ENCODE assay signal across 13 cellular contexts in genomic region chr10:27819781-27820531, GRCh38.
DNase-seq lines count a peak whose midpoint lies in the region; TF ChIP-seq lines count a peak whose summit lies in the region.
"Had no signal": no experiment of that assay in that cellular context is flagged by ENCODE, and none has a peak within 500 bp of the region (broad histone marks: within the 10 kb centered on the region; RNA-seq: fewer than 3 reads in every experiment).

No MANE protein-coding gene starts in this region.

- TF ChIP-seq CTCF in HFFc6 (IDR thresholded peaks at IDR 0.05) (no peak), cardiac fibroblast (IDR thresholded peaks at IDR 0.05; ENCODE audit: low read depth, low read length) (no peak), transverse colon (IDR thresholded peaks at IDR 0.05) (no peak)

- H3K27ac ChIP-seq in transverse colon, result peak overlapping the region in 3 of 4 donors; percentile 11 to 40 (median 37)
- no peak overlapping the region for H3K27ac ChIP-seq in effector memory CD4-positive, alpha-beta T cell (ENCODE audit: insufficient read depth, low read length, poor library complexity, severe bottlenecking)
- H3K27ac ChIP-seq: epithelial cell of prostate, spleen had no signal

- no peak for TF ChIP-seq EP300 in transverse colon (IDR thresholded peaks at IDR 0.05; ENCODE audit: low read depth)

- no peaks in the 10 kb centered on the region for H3K36me3 Mint-ChIP-seq in HFFc6 (ENCODE audit: low read depth)
- H3K36me3 Mint-ChIP-seq: stimulated activated effector memory CD8-positive, alpha-beta T cell treated with anti-CD3 and anti-CD28 coated beads, Interleukin-12 subunit alpha, Interleukin-12 subunit beta, amount 100 ng/mL, for 72 hours had no signal

- H3K9me3 Mint-ChIP-seq in HFFc6, result no peaks in the 10 kb centered on the region
- H3K9me3 Mint-ChIP-seq: activated naive CD4-positive, alpha-beta T cell treated with anti-CD3 and anti-CD28 coated beads, Interleukin-2, amount 50 U/mL, for 72 hours; stimulated activated effector memory CD8-positive, alpha-beta T cell treated with anti-CD3 and anti-CD28 coated beads, Interleukin-12 subunit alpha, Interleukin-12 subunit beta, amount 100 ng/mL, for 72 hours had no signal

- no peaks in the 10 kb centered on the region for H3K36me3 ChIP-seq in transverse colon
- no peaks in the 10 kb centered on the region for H3K36me3 ChIP-seq in effector memory CD4-positive, alpha-beta T cell (ENCODE audit: control insufficient read depth, insufficient read depth, low read length)
- H3K36me3 ChIP-seq: HAP-1, spleen had no signal

- no peak for TF ChIP-seq POLR2A in transverse colon (IDR thresholded peaks at IDR 0.05)

- no peaks in the 10 kb centered on the region; the same call in 1 of the 2 replicates for H3K27me3 Mint-ChIP-seq in HFFc6 (ENCODE audit: insufficient read depth)

- H3K4me1 Mint-ChIP-seq in HFFc6 (ENCODE audit: low read depth), result peaks cover 40% of the 10 kb centered on the region
- H3K4me1 Mint-ChIP-seq: stimulated activated effector memory CD8-positive, alpha-beta T cell treated with anti-CD3 and anti-CD28 coated beads, Interleukin-12 subunit alpha, Interleukin-12 subunit beta, amount 100 ng/mL, for 72 hours had no signal

- no peaks in the 10 kb centered on the region for H3K9me3 ChIP-seq in transverse colon
- H3K9me3 ChIP-seq in effector memory CD4-positive, alpha-beta T cell (ENCODE audit: control insufficient read depth, low read length), result no peaks in the 10 kb centered on the region
- H3K9me3 ChIP-seq: HAP-1 had no signal

- H3K4me3 Mint-ChIP-seq in HFFc6, result no peak overlapping the region
- H3K4me3 Mint-ChIP-seq: stimulated activated effector memory CD8-positive, alpha-beta T cell treated with anti-CD3 and anti-CD28 coated beads, Interleukin-12 subunit alpha, Interleukin-12 subunit beta, amount 100 ng/mL, for 72 hours had no signal

- intact Hi-C loops in transverse colon (cut with DNase I; ENCODE audit: low total_unique reads), result no loop called here

- H3K4me3 ChIP-seq in cardiac fibroblast (replicated peaks in 1 of 2; ENCODE audit: low read depth in 2 of 2, low read length in 2 of 2) (no peak overlapping the region), transverse colon (no peak overlapping the region)
- no peak overlapping the region for H3K4me3 ChIP-seq in effector memory CD4-positive, alpha-beta T cell (ENCODE audit: insufficient read depth, low read depth, low read length, poor library complexity, severe bottlenecking)
- H3K4me3 ChIP-seq: HAP-1, spleen had no signal

- 77 to 79% methylated on average over 9 of the region's 9 CpGs for WGBS in transverse colon (ENCODE audit: low coverage in 1 of 2), 2 donors

- H3K27ac Mint-ChIP-seq in HFFc6, result peak overlapping the region; percentile 16; the same call in 1 of the 2 replicates
- H3K27ac Mint-ChIP-seq: activated naive CD4-positive, alpha-beta T cell treated with anti-CD3 and anti-CD28 coated beads, Interleukin-2, amount 50 U/mL, for 72 hours; stimulated activated effector memory CD8-positive, alpha-beta T cell treated with anti-CD3 and anti-CD28 coated beads, Interleukin-12 subunit alpha, Interleukin-12 subunit beta, amount 100 ng/mL, for 72 hours had no signal

- H3K27me3 ChIP-seq in transverse colon, result no peaks in the 10 kb centered on the region
- H3K27me3 ChIP-seq in effector memory CD4-positive, alpha-beta T cell (replicated peaks; ENCODE audit: control insufficient read depth, insufficient read depth, low read length, poor library complexity, severe bottlenecking), result no peaks in the 10 kb centered on the region
- H3K27me3 ChIP-seq: spleen had no signal

- DNase-seq in HFFc6 (peak; percentile 76), cardiac fibroblast (ENCODE audit: low read depth in 2 of 2) (peak; percentile 9 to 42), left kidney (ENCODE audit: low read depth, low spot score) (peak; percentile 4), transverse colon (no peak), KG1 (lab: John Stamatoyannopoulos, UW) (no peak), activated T-cell treated with anti-CD3 and anti-CD28 coated beads for 4 hours (no peak), COR-L47 (lab: John Stamatoyannopoulos, UW) (no peak)
- no peak for DNase-seq in effector memory CD4-positive, alpha-beta T cell
- DNase-seq: spleen had no signal

- H3K4me1 ChIP-seq in transverse colon, result peaks cover 0 to 4% (median 3%) of the 10 kb centered on the region in 4 donors
- no peaks in the 10 kb centered on the region for H3K4me1 ChIP-seq in effector memory CD4-positive, alpha-beta T cell (ENCODE audit: control insufficient read depth, insufficient read depth, low read length, poor library complexity, severe bottlenecking)
- H3K4me1 ChIP-seq: HAP-1, spleen had no signal

- in situ Hi-C loops in transverse colon (cut with MboI; ENCODE audit: low pct_ligation_motif_present in 1 of 4, low pct_unique_long_range_greater_than_20kb in 1 of 4, low sequenced_read_pairs in 3 of 4), result no loop called here

Comparison
In these comparisons a context has a peak if more than half of its experiments do, and no peak if none do; other contexts are left out.
1. DNase-seq: peak in HFFc6 (single experiment), cardiac fibroblast (2 of 2) and left kidney (single experiment); none in transverse colon (single experiment), effector memory CD4-positive, alpha-beta T cell (0 of 3), KG1 (single experiment), activated T-cell treated with anti-CD3 and anti-CD28 coated beads for 4 hours (single experiment) and COR-L47 (single experiment).